ENCODE assay signal across 19 cellular contexts in genomic region chr2:216685327-216685875, GRCh38. TPM values are rescaled to one million over a fixed set of nuclear protein-coding genes. Genes with fewer than 3 reads are reported as not detected.
"Had no signal": no experiment of that assay in that cellular context is flagged by ENCODE, and none has a peak within 500 bp of the region (broad histone marks: within the 10 kb centered on the region; RNA-seq: fewer than 3 reads in every experiment).

No MANE protein-coding gene starts in this region.

- H3K4me3 Mint-ChIP-seq: activated CD4-positive, alpha-beta memory T cell treated with anti-CD3 and anti-CD28 coated beads, Interleukin-2, amount 10 ng/mL, durations not matched to agents 7 days and 5 days; activated CD4-positive, alpha-beta T cell treated with anti-CD3 and anti-CD28 coated beads for 36 hours; activated naive CD8-positive, alpha-beta T cell treated with anti-CD3 and anti-CD28 coated beads for 36 hours; immature natural killer cell; naive thymus-derived CD8-positive, alpha-beta T cell; T-helper 2 cell treated with Interferon-gamma antibody and Interleukin-4, amounts not matched to agents 5 μg/mL and 100 μg/mL, for 36 hours had no signal

- H3K27ac Mint-ChIP-seq: activated CD4-positive, alpha-beta memory T cell treated with anti-CD3 and anti-CD28 coated beads, Interleukin-2, amount 10 ng/mL, durations not matched to agents 7 days and 5 days; activated CD4-positive, alpha-beta T cell treated with anti-CD3 and anti-CD28 coated beads for 36 hours; activated naive CD8-positive, alpha-beta T cell treated with anti-CD3 and anti-CD28 coated beads for 36 hours; immature natural killer cell; naive thymus-derived CD8-positive, alpha-beta T cell; T-helper 2 cell treated with Interferon-gamma antibody and Interleukin-4, amounts not matched to agents 5 μg/mL and 100 μg/mL, for 36 hours had no signal

- H3K4me1 Mint-ChIP-seq: activated CD4-positive, alpha-beta memory T cell treated with anti-CD3 and anti-CD28 coated beads, Interleukin-2, amount 10 ng/mL, durations not matched to agents 7 days and 5 days; immature natural killer cell had no signal

- DNase-seq: activated CD4-positive, alpha-beta memory T cell treated with anti-CD3 and anti-CD28 coated beads, Interleukin-2, amount 10 ng/mL, durations not matched to agents 7 days and 5 days; activated CD4-positive, alpha-beta T cell treated with anti-CD3 and anti-CD28 coated beads for 36 hours; activated gamma-delta T cell treated with Interleukin-2 at 50 U/mL for 16 hours; activated naive CD8-positive, alpha-beta T cell treated with anti-CD3 and anti-CD28 coated beads for 36 hours; activated T-cell treated with anti-CD3 and anti-CD28 coated beads, Interleukin-2, amount 50 U/mL, for 48 hours; colonic mucosa; effector memory CD4-positive, alpha-beta T cell; immature natural killer cell; naive thymus-derived CD8-positive, alpha-beta T cell; stimulated activated CD4-positive, alpha-beta T cell treated with anti-CD3 and anti-CD28 coated beads, Interleukin-4, amount 100 ng/mL, for 4 hours; SW 1271; upper lobe of left lung had no signal

- H3K36me3 Mint-ChIP-seq: activated naive CD8-positive, alpha-beta T cell treated with anti-CD3 and anti-CD28 coated beads for 36 hours; immature natural killer cell; naive thymus-derived CD8-positive, alpha-beta T cell had no signal

- H3K9me3 Mint-ChIP-seq: activated CD4-positive, alpha-beta memory T cell treated with anti-CD3 and anti-CD28 coated beads, Interleukin-2, amount 10 ng/mL, durations not matched to agents 7 days and 5 days; activated naive CD8-positive, alpha-beta T cell treated with anti-CD3 and anti-CD28 coated beads for 36 hours; immature natural killer cell; naive thymus-derived CD8-positive, alpha-beta T cell; T-helper 2 cell treated with Interferon-gamma antibody and Interleukin-4, amounts not matched to agents 5 μg/mL and 100 μg/mL, for 36 hours had no signal

- ATAC-seq: activated CD4-positive, alpha-beta T cell treated with anti-CD3 and anti-CD28 coated beads for 36 hours; naive thymus-derived CD8-positive, alpha-beta T cell; sciatic nerve had no signal

- H3K4me1 ChIP-seq: colonic mucosa had no signal

- H3K36me3 ChIP-seq: cardiac muscle cell, colonic mucosa, prostate gland, SJCRH30, upper lobe of left lung had no signal

- H3K27ac ChIP-seq: cardiac muscle cell, prostate gland, SJCRH30, upper lobe of left lung, VCaP had no signal

- H3K9me3 ChIP-seq: colonic mucosa, prostate gland, SJCRH30, upper lobe of left lung had no signal

- H3K27me3 ChIP-seq: cardiac muscle cell, SJCRH30, upper lobe of left lung had no signal

- H3K4me3 ChIP-seq: cardiac muscle cell, colonic mucosa, lung, prostate gland, SJCRH30, upper lobe of left lung had no signal

RNA-seq across cellular contexts. Expression of gene IGFBP5, which starts 9.9 kb away (rescaled TPM):
- total RNA-seq: activated CD4-positive, alpha-beta memory T cell treated with anti-CD3 and anti-CD28 coated beads, Interleukin-2, amount 10 ng/mL, durations not matched to agents 7 days and 5 days; activated CD4-positive, alpha-beta T cell treated with anti-CD3 and anti-CD28 coated beads for 36 hours; activated naive CD8-positive, alpha-beta T cell treated with anti-CD3 and anti-CD28 coated beads for 36 hours; naive thymus-derived CD8-positive, alpha-beta T cell had no signal
- polyA plus RNA-seq: immature natural killer cell; naive thymus-derived CD8-positive, alpha-beta T cell had no signal

RNA-seq across cellular contexts. Expression of gene IGFBP2, which starts 52.2 kb away (rescaled TPM):
- total RNA-seq: naive thymus-derived CD8-positive, alpha-beta T cell had no signal
